ENCODE assay signal across 8 cellular contexts in the genomic region with DNA sequence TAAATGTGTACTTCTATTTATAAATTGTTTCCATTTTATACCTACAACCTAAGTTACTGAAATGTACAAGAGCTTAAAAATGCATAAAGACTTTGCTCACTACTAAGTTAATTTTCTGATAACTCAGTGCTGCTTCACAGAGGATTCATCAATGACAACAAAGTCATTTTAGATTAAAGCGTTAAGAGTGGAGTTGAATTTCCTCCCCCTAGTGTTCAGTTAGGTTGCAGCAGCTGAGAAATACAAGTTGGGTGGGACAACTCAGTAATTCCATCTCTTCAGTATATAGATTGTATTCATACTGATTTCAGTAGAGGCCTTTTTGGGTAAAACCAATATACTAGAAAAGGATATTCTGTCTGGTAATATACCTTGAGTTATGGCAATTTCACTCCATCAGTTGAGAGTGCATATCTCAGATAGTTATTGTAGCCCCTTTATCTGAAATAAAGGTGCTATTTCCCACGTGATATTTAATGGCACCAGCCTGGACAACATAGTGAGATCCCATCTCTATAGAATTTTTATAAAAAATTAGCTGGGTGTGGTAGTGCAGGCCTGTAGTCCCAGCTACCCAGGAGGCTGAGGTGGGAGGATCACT. TPM values are rescaled to one million over a fixed set of nuclear protein-coding genes. Genes with fewer than 3 reads are reported as not detected.
DNase-seq lines count a peak whose midpoint lies in the region; ATAC-seq and TF ChIP-seq lines count a peak whose summit lies in the region.

No MANE protein-coding gene starts in this region.

- peak; percentile 22 to 55 for DNase-seq in NCI-H2081 (lab: John Stamatoyannopoulos, UW)
- no peak for DNase-seq in NCI-H2081 treated with DMSO at 0.1 percent for 48 hours (lab: John Stamatoyannopoulos, UW)
- peak; percentile 62 for DNase-seq in H7
- peak; percentile 66 for DNase-seq in NCI-H69 (lab: John Stamatoyannopoulos, UW)
- peak; percentile 40 for DNase-seq in cerebellar cortex (ENCODE audit: low spot score)
- no peak for DNase-seq in mesothelial cell of epicardium (ENCODE audit: low spot score in 2 of 2, unreplicated experiment in 2 of 2)
- no peak for DNase-seq in amygdala (lab: John Stamatoyannopoulos, UW)

- H3K27me3 Mint-ChIP-seq in mesothelial cell of epicardium (ENCODE audit: low read depth) = no peaks in the 10 kb centered on the region

- no peak overlapping the region for H3K27ac Mint-ChIP-seq in mesothelial cell of epicardium

- no peaks in the 10 kb centered on the region for H3K36me3 ChIP-seq in H7 (replicated peaks; ENCODE audit: control insufficient read depth, insufficient read depth, low read length)

- TF ChIP-seq CTCF in mesothelial cell of epicardium (IDR thresholded peaks at IDR 0.05; ENCODE audit: unreplicated experiment) = peak; percentile 72

- no peak for ATAC-seq in GM18498 (IDR thresholded peaks at IDR 0.05; ENCODE audit: unreplicated experiment)

- no peaks in the 10 kb centered on the region for H3K9me3 Mint-ChIP-seq in mesothelial cell of epicardium

- H3K27me3 ChIP-seq in H7 (ENCODE audit: control insufficient read depth, insufficient read depth, low read length) = no peaks in the 10 kb centered on the region

- no peak overlapping the region for H3K4me3 ChIP-seq in H7 (ENCODE audit: insufficient read depth, low read depth, low read length)

- no peaks in the 10 kb centered on the region for H3K4me1 Mint-ChIP-seq in mesothelial cell of epicardium

- H3K4me3 Mint-ChIP-seq in mesothelial cell of epicardium = no peak overlapping the region

- H3K36me3 Mint-ChIP-seq in mesothelial cell of epicardium = no peaks in the 10 kb centered on the region

RNA-seq across cellular contexts. Expression of gene RPL35A, which starts 6.9 kb away (rescaled TPM):
- total RNA-seq in H7 (2014; rRNA removed; shearing (Covaris generic)) = 909 and 971 TPM in 2 replicates
- 1,252 to 1,366 TPM (median 1,330 TPM) in 3 replicates for total RNA-seq in mesothelial cell of epicardium

RNA-seq across cellular contexts. Expression of gene LMLN, which starts 17.0 kb away (rescaled TPM):
- 2.1 and 3.7 TPM in 2 replicates for total RNA-seq in H7 (2014; rRNA removed; shearing (Covaris generic))
- total RNA-seq in mesothelial cell of epicardium = 5.7 to 8.0 TPM (median 6.0 TPM) in 3 replicates

Comparison
In these comparisons a context has a peak if more than half of its experiments do, and no peak if none do; other contexts are left out.
1. DNase-seq: peak in NCI-H2081 (2 of 2), H7 (single experiment), NCI-H69 (single experiment) and cerebellar cortex (single experiment); none in NCI-H2081 treated with DMSO at 0.1 percent for 48 hours (single experiment), mesothelial cell of epicardium (0 of 2) and amygdala (0 of 56).